ENCODE assay signal across 2 cellular contexts in the genomic region with DNA sequence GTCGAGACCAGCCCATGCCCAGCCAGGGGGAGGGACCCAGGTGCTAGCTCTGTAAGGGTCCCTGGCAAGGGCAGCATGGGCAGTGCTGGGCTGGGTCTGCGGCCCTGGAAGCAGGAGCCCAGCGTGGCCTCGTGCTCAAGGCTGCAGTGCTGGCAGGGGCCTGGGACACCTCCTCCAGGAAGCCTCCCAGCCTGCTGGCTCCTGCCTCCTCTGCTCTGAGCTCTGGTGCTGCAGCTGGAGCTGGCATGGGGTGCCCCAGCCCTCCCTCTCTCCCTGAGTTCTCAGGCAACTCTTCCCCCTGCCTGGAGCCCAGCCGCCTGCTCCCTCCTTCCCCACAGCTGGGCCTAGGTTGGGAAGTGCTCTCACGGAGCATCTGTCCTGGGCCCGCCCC.
TF ChIP-seq lines count a peak whose summit lies in the region.

No MANE protein-coding gene starts in this region.

TF ChIP-seq in HepG2, 621 proteins besides CTCF, POLR2A, EP300 and RAD21:
- no peak for TF ChIP-seq KAT8 (CRISPR knock-in tag; IDR thresholded peaks at IDR 0.05)
- no peak for TF ChIP-seq CHD4 (IDR thresholded peaks at IDR 0.05; ENCODE audit: borderline replicate concordance, low read length)
- TF ChIP-seq, protein P1, sequence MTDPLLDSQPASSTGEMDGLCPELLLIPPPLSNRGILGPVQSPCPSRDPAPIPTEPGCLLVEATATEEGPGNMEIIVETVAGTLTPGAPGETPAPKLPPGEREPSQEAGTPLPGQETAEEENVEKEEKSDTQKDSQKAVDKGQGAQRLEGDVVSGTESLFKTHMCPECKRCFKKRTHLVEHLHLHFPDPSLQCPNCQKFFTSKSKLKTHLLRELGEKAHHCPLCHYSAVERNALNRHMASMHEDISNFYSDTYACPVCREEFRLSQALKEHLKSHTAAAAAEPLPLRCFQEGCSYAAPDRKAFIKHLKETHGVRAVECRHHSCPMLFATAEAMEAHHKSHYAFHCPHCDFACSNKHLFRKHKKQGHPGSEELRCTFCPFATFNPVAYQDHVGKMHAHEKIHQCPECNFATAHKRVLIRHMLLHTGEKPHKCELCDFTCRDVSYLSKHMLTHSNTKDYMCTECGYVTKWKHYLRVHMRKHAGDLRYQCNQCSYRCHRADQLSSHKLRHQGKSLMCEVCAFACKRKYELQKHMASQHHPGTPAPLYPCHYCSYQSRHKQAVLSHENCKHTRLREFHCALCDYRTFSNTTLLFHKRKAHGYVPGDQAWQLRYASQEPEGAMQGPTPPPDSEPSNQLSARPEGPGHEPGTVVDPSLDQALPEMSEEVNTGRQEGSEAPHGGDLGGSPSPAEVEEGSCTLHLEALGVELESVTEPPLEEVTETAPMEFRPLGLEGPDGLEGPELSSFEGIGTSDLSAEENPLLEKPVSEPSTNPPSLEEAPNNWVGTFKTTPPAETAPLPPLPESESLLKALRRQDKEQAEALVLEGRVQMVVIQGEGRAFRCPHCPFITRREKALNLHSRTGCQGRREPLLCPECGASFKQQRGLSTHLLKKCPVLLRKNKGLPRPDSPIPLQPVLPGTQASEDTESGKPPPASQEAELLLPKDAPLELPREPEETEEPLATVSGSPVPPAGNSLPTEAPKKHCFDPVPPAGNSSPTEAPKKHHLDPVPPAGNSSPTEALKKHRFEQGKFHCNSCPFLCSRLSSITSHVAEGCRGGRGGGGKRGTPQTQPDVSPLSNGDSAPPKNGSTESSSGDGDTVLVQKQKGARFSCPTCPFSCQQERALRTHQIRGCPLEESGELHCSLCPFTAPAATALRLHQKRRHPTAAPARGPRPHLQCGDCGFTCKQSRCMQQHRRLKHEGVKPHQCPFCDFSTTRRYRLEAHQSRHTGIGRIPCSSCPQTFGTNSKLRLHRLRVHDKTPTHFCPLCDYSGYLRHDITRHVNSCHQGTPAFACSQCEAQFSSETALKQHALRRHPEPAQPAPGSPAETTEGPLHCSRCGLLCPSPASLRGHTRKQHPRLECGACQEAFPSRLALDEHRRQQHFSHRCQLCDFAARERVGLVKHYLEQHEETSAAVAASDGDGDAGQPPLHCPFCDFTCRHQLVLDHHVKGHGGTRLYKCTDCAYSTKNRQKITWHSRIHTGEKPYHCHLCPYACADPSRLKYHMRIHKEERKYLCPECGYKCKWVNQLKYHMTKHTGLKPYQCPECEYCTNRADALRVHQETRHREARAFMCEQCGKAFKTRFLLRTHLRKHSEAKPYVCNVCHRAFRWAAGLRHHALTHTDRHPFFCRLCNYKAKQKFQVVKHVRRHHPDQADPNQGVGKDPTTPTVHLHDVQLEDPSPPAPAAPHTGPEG (CRISPR knock-in tag; IDR thresholded peaks at IDR 0.05), result no peak
- TF ChIP-seq ZFP36 (IDR thresholded peaks at IDR 0.05; ENCODE audit: borderline replicate concordance, low read depth, low read length, partially characterized antibody), result peak; percentile 8
- TF ChIP-seq PTBP1 (IDR thresholded peaks at IDR 0.05; ENCODE audit: low read depth, low read length, poor library complexity, severe bottlenecking), result no peak
TF ChIP-seq in HepG2: peak in this region for 1.

TF ChIP-seq in H1, 55 proteins besides CTCF, POLR2A, EP300 and RAD21:
- TF ChIP-seq BRCA1 (IDR thresholded peaks at IDR 0.05; ENCODE audit: low read depth, low read length), result no peak
- TF ChIP-seq CBX5 (IDR thresholded peaks at IDR 0.05; ENCODE audit: low read depth, low read length), result no peak
TF ChIP-seq in H1: peak in this region for 0.
